ENCODE assay signal across 8 cellular contexts in the genomic region with DNA sequence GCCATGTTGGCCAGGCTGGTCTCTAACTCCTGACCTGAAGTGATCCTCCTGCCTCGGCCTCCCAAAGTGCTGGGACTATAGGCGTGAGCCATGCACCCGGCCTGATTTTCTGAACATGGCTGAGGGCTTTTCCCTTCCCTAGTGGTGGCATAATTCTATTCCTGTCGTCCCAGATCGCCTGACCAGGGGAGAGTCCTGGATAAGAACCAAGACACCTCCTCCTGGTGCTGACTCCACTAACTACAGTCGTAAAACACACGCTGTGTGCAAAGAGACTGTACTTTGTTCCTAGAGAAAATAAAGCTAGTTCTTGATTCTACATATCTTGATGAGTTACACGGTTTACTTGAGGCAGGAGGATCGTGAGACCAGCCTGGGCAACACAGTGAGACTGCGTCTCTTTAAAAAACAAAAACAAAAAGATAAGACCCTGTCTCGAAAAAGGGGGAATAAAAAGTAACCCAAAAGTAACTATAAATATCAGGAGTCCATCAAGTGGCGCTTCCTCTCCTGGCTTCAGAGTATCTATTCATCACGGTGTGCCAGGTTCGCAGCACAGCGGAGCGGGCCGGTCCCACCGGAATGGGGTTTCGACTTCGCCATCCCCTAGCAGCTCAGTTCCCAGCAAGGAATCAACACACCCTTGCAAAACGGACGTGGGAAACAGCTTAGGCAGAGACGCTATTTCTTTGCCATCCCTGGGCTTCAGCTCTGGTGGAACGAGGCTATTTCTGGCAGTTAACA. TPM values are rescaled to one million over a fixed set of nuclear protein-coding genes. Genes with fewer than 3 reads are reported as not detected.
DNase-seq lines count a peak whose midpoint lies in the region; ATAC-seq, FAIRE-seq and TF ChIP-seq lines count a peak whose summit lies in the region.

No MANE protein-coding gene starts in this region.

- intact Hi-C loops in kidney (cut with DNase I) = loop anchor here (10.0 kb wide), 1 partner anchor 106 kb away; no protein-coding TSS in a partner anchor

- H3K27ac ChIP-seq in kidney (ENCODE audit: low read depth in 2 of 2, low read length in 2 of 2) (peak overlapping the region; percentile 69 to 82), substantia nigra (ENCODE audit: low read depth, low read length, poor library complexity, severe bottlenecking) (peak overlapping the region; percentile 75)

- H3K9ac ChIP-seq in kidney (ENCODE audit: low read length in 2 of 2) = peak overlapping the region; percentile 85 to 99

- TF ChIP-seq CTCF in astrocyte of the cerebellum (IDR thresholded peaks at IDR 0.05; ENCODE audit: low read depth, low read length, missing control alignments) (peak; percentile 37), kidney (IDR thresholded peaks at IDR 0.05; ENCODE audit: borderline replicate concordance, extremely low read depth, insufficient read depth) (peak; percentile 15)

- H3K36me3 ChIP-seq in kidney (ENCODE audit: control insufficient read depth in 1 of 2, insufficient read depth in 2 of 2, low read length in 2 of 2) = peaks cover 8% of the 10 kb centered on the region in 2 donors

- H3K9me3 ChIP-seq in kidney (ENCODE audit: control insufficient read depth in 1 of 2, low read length in 2 of 2) = no peaks in the 10 kb centered on the region

- DNase-seq in NCI-H2196 (lab: John Stamatoyannopoulos, UW; ENCODE audit: unreplicated experiment) (peak; percentile 26), NCI-H2196 treated with DMSO at 0.1 percent for 48 hours (lab: John Stamatoyannopoulos, UW; ENCODE audit: unreplicated experiment) (no peak), LoVo (ENCODE audit: low spot score) (peak; percentile 63), astrocyte of the cerebellum (ENCODE audit: low read depth) (peak; percentile 23), kidney (no peak), substantia nigra (lab: John Stamatoyannopoulos, UW) (no peak)

- FAIRE-seq in kidney (lab: Jason Lieb, UNC) = no peak

- in situ Hi-C loops in astrocyte of the cerebellum (cut with HindIII; ENCODE audit: low sequenced_read_pairs) = no loop called here

- peak overlapping the region; percentile 86 for H3K4me3 ChIP-seq in astrocyte of the cerebellum (ENCODE audit: low read depth, low read length)
- peak overlapping the region; percentile 93 to 98 for H3K4me3 ChIP-seq in kidney (ENCODE audit: low read length in 2 of 2)

- peaks cover 12 to 25% of the 10 kb centered on the region in 2 donors for H3K4me1 ChIP-seq in kidney (ENCODE audit: control insufficient read depth in 1 of 2, insufficient read depth in 1 of 2, low read depth in 1 of 2, low read length in 2 of 2)

- no peak for ATAC-seq in GM18511 (IDR thresholded peaks at IDR 0.05; ENCODE audit: unreplicated experiment)
- ATAC-seq in HG03097 (IDR thresholded peaks at IDR 0.05; ENCODE audit: low FRiP score, unreplicated experiment) = no peak

RNA-seq across cellular contexts. Expression of gene SDF4, which starts 1.0 kb away (rescaled TPM):
- total RNA-seq in kidney = 160 TPM
- 143 TPM for polyA plus RNA-seq in kidney (ENCODE audit: insufficient read depth, low read depth, low replicate concordance)

RNA-seq across cellular contexts. Expression of gene B3GALT6, which starts 1.2 kb away (rescaled TPM):
- total RNA-seq in kidney = 20.3 TPM
- polyA plus RNA-seq in kidney (ENCODE audit: insufficient read depth, low read depth, low replicate concordance) = 13.7 TPM

RNA-seq across cellular contexts. Expression of gene C1QTNF12, which starts 15.7 kb away (rescaled TPM):
- total RNA-seq in kidney = 3.1 TPM
- 9.9 TPM for polyA plus RNA-seq in kidney (ENCODE audit: insufficient read depth, low read depth, low replicate concordance)

RNA-seq across cellular contexts. Expression of gene TNFRSF4, which starts 16.9 kb away (rescaled TPM):
- total RNA-seq in kidney = 5.1 TPM
- polyA plus RNA-seq in kidney (ENCODE audit: insufficient read depth, low read depth, low replicate concordance) = 3.3 TPM

RNA-seq across cellular contexts. Expression of gene TNFRSF18, which starts 24.4 kb away (rescaled TPM):
- total RNA-seq in kidney = 8.1 TPM
- not detected for polyA plus RNA-seq in kidney (ENCODE audit: insufficient read depth, low read depth, low replicate concordance)

Comparison
In these comparisons a context has a peak if more than half of its experiments do, and no peak if none do; other contexts are left out.
1. DNase-seq: peak in NCI-H2196 (single experiment), LoVo (single experiment) and astrocyte of the cerebellum (single experiment); none in NCI-H2196 treated with DMSO at 0.1 percent for 48 hours (single experiment), kidney (single experiment) and substantia nigra (0 of 49).